ENCODE assay signal across 9 cellular contexts in the genomic region with DNA sequence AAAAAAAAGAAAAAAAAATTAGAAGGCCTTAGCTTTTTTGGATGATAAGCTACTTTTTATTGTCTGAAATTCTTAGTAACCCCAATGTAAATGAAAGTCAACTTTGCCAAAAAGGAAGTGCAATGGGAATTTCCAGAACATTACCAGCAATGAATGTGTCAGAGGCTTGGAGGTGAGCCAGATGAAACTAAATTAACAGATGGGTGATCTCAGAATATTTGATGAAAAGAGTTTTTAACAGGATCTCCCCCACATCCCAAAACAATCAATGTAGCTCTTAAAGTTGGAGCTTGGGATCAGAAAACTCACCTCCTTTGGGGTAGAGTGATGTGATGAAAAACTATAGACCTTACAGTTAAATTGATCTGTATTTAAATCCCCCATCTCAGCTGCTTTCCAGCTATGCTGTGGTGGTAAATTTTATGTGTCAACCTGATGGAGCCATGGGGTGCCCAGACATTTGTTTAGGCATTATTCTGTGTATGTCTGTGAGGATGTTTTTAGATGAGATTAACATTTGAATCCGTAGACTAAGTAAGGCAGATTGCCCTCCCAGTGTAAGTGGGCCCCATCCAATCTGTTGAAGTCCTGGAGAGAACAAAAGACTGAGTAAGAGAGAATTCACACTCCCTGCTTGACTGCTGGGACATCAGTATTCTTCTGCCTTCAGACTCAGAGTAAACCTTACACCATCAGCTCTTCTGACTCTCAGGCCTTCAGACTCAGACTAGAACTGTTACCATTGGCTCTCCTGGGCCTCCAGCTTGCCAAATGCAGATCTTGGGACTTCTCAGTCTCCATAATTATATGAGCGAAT.
DNase-seq lines count a peak whose midpoint lies in the region; ATAC-seq, FAIRE-seq and TF ChIP-seq lines count a peak whose summit lies in the region.
"Had no signal": no experiment of that assay in that cellular context is flagged by ENCODE, and none has a peak within 500 bp of the region (broad histone marks: within the 10 kb centered on the region; RNA-seq: fewer than 3 reads in every experiment).

No MANE protein-coding gene starts in this region.

- H3K4me1 ChIP-seq in pancreas: peaks cover 0 to 13% (median 0%) of the 10 kb centered on the region in 3 donors

- WGBS in pancreas, 2 donors: 84 to 92% methylated on average over 2 of the region's 2 CpGs

- FAIRE-seq in pancreas (lab: Jason Lieb, UNC): no peak

- ATAC-seq in pancreas: peak in 3 of 4 donors; percentile 38 to 81 (median 69)
- no peak for ATAC-seq in GM18907 (IDR thresholded peaks at IDR 0.05; ENCODE audit: unreplicated experiment)

- peaks cover 4% of the 10 kb centered on the region for H3K36me3 Mint-ChIP-seq in activated CD4-positive, alpha-beta memory T cell treated with anti-CD3 and anti-CD28 coated beads for 36 hours

- peaks cover 9% of the 10 kb centered on the region for H3K4me1 Mint-ChIP-seq in activated CD4-positive, alpha-beta memory T cell treated with anti-CD3 and anti-CD28 coated beads for 36 hours (ENCODE audit: low read depth)

- intact Hi-C loops in pancreas (cut with DNase I): no loop called here
- intact Hi-C loops in activated CD4-positive, alpha-beta memory T cell treated with anti-CD3 and anti-CD28 coated beads for 36 hours (cut with micrococcal nuclease): no loop called here

- H3K27me3 ChIP-seq in MG63: no peaks in the 10 kb centered on the region
- no peaks in the 10 kb centered on the region for H3K27me3 ChIP-seq in pancreas

- no peak overlapping the region for H3K27ac Mint-ChIP-seq in activated CD4-positive, alpha-beta memory T cell treated with anti-CD3 and anti-CD28 coated beads for 36 hours

- peak; percentile 48 for DNase-seq in GM04504 (ENCODE audit: low read depth)
- DNase-seq in MG63: peak; percentile 71
- DNase-seq in epithelial cell of prostate (ENCODE audit: low read depth, low spot score): peak; percentile 64
- no peak for DNase-seq in pancreas
- DNase-seq in activated CD4-positive, alpha-beta memory T cell treated with anti-CD3 and anti-CD28 coated beads for 36 hours: no peak
- no peak for DNase-seq in stimulated activated CD4-positive, alpha-beta T cell treated with anti-CD3 and anti-CD28 coated beads, Interleukin-12 subunit alpha, Interleukin-12 subunit beta, amount 100 ng/mL, for 4 hours
- no peak for DNase-seq in OCI-M2 (lab: John Stamatoyannopoulos, UW; ENCODE audit: unreplicated experiment)

- H3K27me3 Mint-ChIP-seq in activated CD4-positive, alpha-beta memory T cell treated with anti-CD3 and anti-CD28 coated beads for 36 hours: no peaks in the 10 kb centered on the region

- H3K27ac ChIP-seq in epithelial cell of prostate (peak overlapping the region; percentile 75), pancreas (peak overlapping the region in 2 of 4 donors; percentile 56 to 67)
- H3K27ac ChIP-seq: PC-9 had no signal

- POLR2A ChIA-PET in activated CD4-positive, alpha-beta memory T cell treated with anti-CD3 and anti-CD28 coated beads for 36 hours (lab: Charles Lee): interaction anchor here (0.6 to 1.0 kb wide), 2 partner anchors 11 to 20 kb away, joined by 3 read pairs; no protein-coding TSS in a partner anchor

- no peak overlapping the region for H3K4me3 ChIP-seq in MG63
- H3K4me3 ChIP-seq in pancreas: no peak overlapping the region
- H3K4me3 ChIP-seq: PC-9 had no signal

- TF ChIP-seq CTCF in pancreas (IDR thresholded peaks at IDR 0.05): no peak

- CTCF ChIA-PET in activated CD4-positive, alpha-beta memory T cell treated with anti-CD3 and anti-CD28 coated beads for 36 hours (lab: Charles Lee): interaction anchor here (0.6 to 6.4 kb wide), 7 partner anchors 11 to 146 kb away, joined by 3 to 41 read pairs (median 4); no protein-coding TSS in a partner anchor

- H3K36me3 ChIP-seq in MG63 (no peaks in the 10 kb centered on the region), pancreas (no peaks in the 10 kb centered on the region)

- peaks cover 13% of the 10 kb centered on the region for H3K9me3 Mint-ChIP-seq in activated CD4-positive, alpha-beta memory T cell treated with anti-CD3 and anti-CD28 coated beads for 36 hours

- H3K9me3 ChIP-seq in MG63 (no peaks in the 10 kb centered on the region), pancreas (no peaks in the 10 kb centered on the region)

- H3K4me3 Mint-ChIP-seq in activated CD4-positive, alpha-beta memory T cell treated with anti-CD3 and anti-CD28 coated beads for 36 hours: no peak overlapping the region

Comparison
In these comparisons a context has a peak if more than half of its experiments do, and no peak if none do; other contexts are left out.
1. DNase-seq: peak in GM04504 (single experiment), MG63 (single experiment) and epithelial cell of prostate (single experiment); none in pancreas (0 of 6), activated CD4-positive, alpha-beta memory T cell treated with anti-CD3 and anti-CD28 coated beads for 36 hours (single experiment), stimulated activated CD4-positive, alpha-beta T cell treated with anti-CD3 and anti-CD28 coated beads, Interleukin-12 subunit alpha, Interleukin-12 subunit beta, amount 100 ng/mL, for 4 hours (single experiment) and OCI-M2 (single experiment).